8 cellular contexts compared by ENCODE assay signal in the genomic region with DNA sequence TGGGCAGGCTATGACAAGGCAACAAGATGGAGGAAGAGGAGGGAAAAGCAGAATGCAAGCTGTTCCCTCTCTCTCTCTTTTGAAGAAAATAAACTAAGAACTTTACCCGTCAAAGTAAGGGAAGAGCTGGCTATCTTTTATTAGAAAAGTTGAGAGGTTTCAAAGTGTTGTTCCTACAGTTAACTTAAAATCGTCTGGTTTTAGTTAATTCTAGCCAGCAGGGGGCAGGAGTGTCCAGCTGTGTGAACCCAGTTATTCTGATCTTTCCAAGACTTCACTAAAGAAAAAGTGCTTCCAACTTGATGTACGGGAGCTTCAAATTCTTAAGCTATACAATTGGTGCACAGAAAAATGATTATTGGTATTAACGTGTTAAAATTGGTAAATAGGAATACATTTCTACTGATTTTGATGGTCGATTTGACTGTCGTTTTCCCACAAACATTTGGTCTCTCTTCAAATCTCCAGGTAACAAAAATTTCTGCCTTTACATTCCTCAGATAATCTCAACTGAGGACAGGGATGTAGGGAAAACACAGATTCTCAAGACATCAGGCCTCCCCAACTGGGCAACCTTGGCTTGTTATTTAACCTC. TPM values are rescaled to one million over a fixed set of nuclear protein-coding genes. Genes with fewer than 3 reads are reported as not detected.
A peak's percentile ranks its signal among the peaks of the same experiment; 100 is the strongest.
DNase-seq lines count a peak whose midpoint lies in the region; ATAC-seq, FAIRE-seq and TF ChIP-seq lines count a peak whose summit lies in the region.

No MANE protein-coding gene starts in this region.

- H3K9me3 Mint-ChIP-seq in WTC11 (peaks cover 24% of the 10 kb centered on the region), endodermal cell (peaks cover 22% of the 10 kb centered on the region)

- H3K36me3 Mint-ChIP-seq in WTC11, result no peaks in the 10 kb centered on the region
- no peaks in the 10 kb centered on the region for H3K36me3 Mint-ChIP-seq in endodermal cell (ENCODE audit: low read depth)

- no peak for TF ChIP-seq EP300 in A549 (IDR thresholded peaks at IDR 0.05)
- no peak for TF ChIP-seq EP300 in tibial nerve (IDR thresholded peaks at IDR 0.05)

- POLR2A ChIA-PET in A549 (lab: Yijun Ruan, JAX), result no interaction called here
- POLR2A ChIA-PET in WTC11 (lab: Charles Lee), result interaction anchor here (0.6 kb wide), 1 partner anchor 333 kb away, joined by 3 read pairs; no protein-coding TSS in a partner anchor

- H3K4me3 ChIP-seq in A549 (no peak overlapping the region), endodermal cell (ENCODE audit: low read length) (no peak overlapping the region), tibial nerve (no peak overlapping the region)

- FAIRE-seq in A549 (lab: Jason Lieb, UNC), result peak; percentile 68

- H3K27ac Mint-ChIP-seq in WTC11, result no peak overlapping the region
- peak overlapping the region; percentile 44 for H3K27ac Mint-ChIP-seq in endodermal cell

- H3K4me3 Mint-ChIP-seq in WTC11 (no peak overlapping the region), endodermal cell (no peak overlapping the region)

- WGBS in A549 (ENCODE audit: missing lambda C conversion rate), result 10% methylated on average over 6 of the region's 6 CpGs
- WGBS in endodermal cell (ENCODE audit: insufficient coverage in 1 of 2, insufficient read length in 1 of 2), 2 experiments, result 23 to 40% methylated on average over 5 to 6 of the region's 6 CpGs
- WGBS in tibial nerve, 2 donors, result 10 to 16% methylated on average over 6 of the region's 6 CpGs

- H3K9me3 ChIP-seq in A549, result peaks cover 18% of the 10 kb centered on the region; the same call in 2 of the 3 replicates
- peaks cover 11% of the 10 kb centered on the region for H3K9me3 ChIP-seq in endodermal cell (ENCODE audit: control insufficient read depth, low read length)
- peaks cover 0 to 25% (median 6%) of the 10 kb centered on the region in 4 donors for H3K9me3 ChIP-seq in tibial nerve

- CTCF ChIA-PET in A549 (lab: Yijun Ruan, JAX) (interaction anchor here (0.6 to 5.7 kb wide), 54 partner anchors 9 to 637 kb away, joined by 3 to 125 read pairs (median 4); partner anchors contain the start of genes MON2 and PPM1H), WTC11 (lab: Charles Lee) (interaction anchor here (0.6 to 1.7 kb wide), 18 partner anchors 10 to 657 kb away, joined by 3 to 18 read pairs (median 4); partner anchors contain the start of gene MON2)

- H3K27me3 ChIP-seq in endodermal cell (ENCODE audit: control insufficient read depth, insufficient read depth, low read length, poor library complexity, severe bottlenecking) (peaks cover 28% of the 10 kb centered on the region), tibial nerve (peaks cover 0 to 17% of the 10 kb centered on the region in 2 donors)

- TF ChIP-seq CTCF in A549 (IDR thresholded peaks at IDR 0.05) (peak; percentile 88), WTC11 (IDR thresholded peaks at IDR 0.05) (no peak; the same call in 1 of the 2 replicates), endodermal cell (conservative IDR thresholded peaks at IDR 0.05) (peak; percentile 83), tibial nerve (IDR thresholded peaks at IDR 0.05) (peak; percentile 36 to 71 (median 45))

- peak overlapping the region; percentile 24; the same call in 2 of the 3 replicates for H3K4me2 ChIP-seq in A549

- ATAC-seq in A549, result peak in 1 of 2 experiments; percentile 34; a peak in 2 of 6 replicates
- no peak for ATAC-seq in WTC11
- ATAC-seq in GM19324 (IDR thresholded peaks at IDR 0.05; ENCODE audit: low FRiP score, unreplicated experiment), result no peak

- TF ChIP-seq POLR2A in A549 (IDR thresholded peaks at IDR 0.05; ENCODE audit: low read length), result no peak
- no peak for TF ChIP-seq POLR2A in tibial nerve (IDR thresholded peaks at IDR 0.05)

- H3K27me3 Mint-ChIP-seq in WTC11 (ENCODE audit: low read depth) (peaks cover 44% of the 10 kb centered on the region), endodermal cell (ENCODE audit: insufficient read depth) (peaks cover 43% of the 10 kb centered on the region)

- H3K4me1 ChIP-seq in A549 (0 out of 3 replicates have a peak, but pooled peaks cover 3% of the 10 kb centered on the region), endodermal cell (ENCODE audit: control insufficient read depth, insufficient read depth, low read length) (peaks cover 2% of the 10 kb centered on the region), tibial nerve (peaks cover 0 to 19% (median 6%) of the 10 kb centered on the region in 4 donors)

- H3K27ac ChIP-seq in A549 (peak overlapping the region in 1 of 2 experiments; percentile 15; a peak in 1 of 6 replicates), endodermal cell (ENCODE audit: low read depth, low read length) (no peak overlapping the region), tibial nerve (no peak overlapping the region)

- H3K36me3 ChIP-seq in endodermal cell (ENCODE audit: control insufficient read depth, insufficient read depth, low read length), result no peaks in the 10 kb centered on the region
- H3K36me3 ChIP-seq in tibial nerve, result no peaks in the 10 kb centered on the region

- no peak overlapping the region for H3K9ac ChIP-seq in endodermal cell (ENCODE audit: extremely low read depth, low read length, poor library complexity, severe bottlenecking)

- peak; percentile 41 to 69 for DNase-seq in A549 (ENCODE audit: low read depth in 1 of 2, low spot score in 1 of 2)
- peak; percentile 70 for DNase-seq in ELR (ENCODE audit: low read depth)
- DNase-seq in NCI-H146 (lab: John Stamatoyannopoulos, UW), result peak; percentile 41
- DNase-seq in WTC11 (ENCODE audit: low spot score), result peak; percentile 56
- DNase-seq in endodermal cell, result peak; percentile 87
- peak; percentile 57 for DNase-seq in myocyte (ENCODE audit: low read depth)
- DNase-seq in tibial nerve (ENCODE audit: low spot score in 2 of 2), result peak in 1 of 2 donors; percentile 76

- TF ChIP-seq RAD21 in A549 (conservative IDR thresholded peaks at IDR 0.05 in 1 of 2, IDR thresholded peaks at IDR 0.05 in 1 of 2), result peak; percentile 85 to 89

- H3K4me1 Mint-ChIP-seq in WTC11 (peaks cover 16% of the 10 kb centered on the region), endodermal cell (peaks cover 10% of the 10 kb centered on the region)

TF ChIP-seq in A549, 52 proteins besides CTCF, POLR2A, EP300 and RAD21:
- TF ChIP-seq SREBF2 (IDR thresholded peaks at IDR 0.05) (no peak), SMC3 (IDR thresholded peaks at IDR 0.05) (peak; percentile 81)

TF ChIP-seq in WTC11, 78 proteins besides CTCF, POLR2A, EP300 and RAD21 (continues in another document):
- TF ChIP-seq CREM (CRISPR knock-in tag; IDR thresholded peaks at IDR 0.05) (no peak), KAT7 (CRISPR knock-in tag; IDR thresholded peaks at IDR 0.05; ENCODE audit: borderline replicate concordance) (no peak), MXD4 (CRISPR knock-in tag; IDR thresholded peaks at IDR 0.05; ENCODE audit: borderline replicate concordance) (no peak), TEAD1 (CRISPR knock-in tag; IDR thresholded peaks at IDR 0.05) (no peak), ZNF219 (CRISPR knock-in tag; IDR thresholded peaks at IDR 0.05; ENCODE audit: borderline replicate concordance) (no peak), ARID4B (CRISPR knock-in tag; IDR thresholded peaks at IDR 0.05; ENCODE audit: borderline replicate concordance) (no peak), RORB (CRISPR knock-in tag; IDR thresholded peaks at IDR 0.05) (no peak), HMGA2 (CRISPR knock-in tag; IDR thresholded peaks at IDR 0.05) (no peak), NFATC4 (CRISPR knock-in tag; IDR thresholded peaks at IDR 0.05) (no peak), ZNF416 (CRISPR knock-in tag; IDR thresholded peaks at IDR 0.05) (no peak), RELA (CRISPR knock-in tag; IDR thresholded peaks at IDR 0.05; ENCODE audit: borderline replicate concordance) (no peak)

RNA-seq across cellular contexts. Expression of gene MON2, which starts 28.4 kb away (rescaled TPM):
- polyA plus RNA-seq in A549 (2011; rRNA removed), result 27.7 and 52.7 TPM in 2 replicates
- 3.4 and 3.6 TPM in 2 replicates for polyA plus RNA-seq in A549 (2012; cell fraction: cytosol; rRNA removed)
- polyA plus RNA-seq in A549 (2012; cell fraction: nucleus; rRNA removed), result 7.6 and 13.7 TPM in 2 replicates
- 17.1 to 18.9 TPM (median 18.8 TPM) in 3 replicates for polyA plus RNA-seq in A549 (2017; fragmentation: RNase III; extraction: RNeasy Plus Mini Kit Qiagen cat#74134 plus additional on column Dnase treatment)
- polyA minus RNA-seq in A549 (2011; rRNA and poly(A)+ RNA removed), result 34.1 and 39.4 TPM in 2 replicates
- 25.8 to 30.9 TPM (median 30.8 TPM) in 3 replicates for total RNA-seq in WTC11 (2021)
- 10 to 100 TPM; 30.3 to 43.3 TPM for total RNA-seq in endodermal cell
- 25.6 TPM for polyA plus RNA-seq in endodermal cell (2013, experiment 1 of 2)
- 24.7 TPM for polyA plus RNA-seq in endodermal cell (2013, experiment 2 of 2)
- total RNA-seq in myocyte, result 17.3 and 21.3 TPM in 2 replicates
- polyA plus RNA-seq in myocyte (2012), result 12.9 TPM
- 100 to 1,000 TPM in 3 of 4 donors, 10 to 100 TPM in 1; 70.2 to 134 (median 111) TPM for total RNA-seq in tibial nerve

Comparison
In these comparisons a context has a peak if more than half of its experiments do, and no peak if none do; other contexts are left out.
1. Of the 8 proteins assayed by ChIP-seq in both WTC11 and A549: peak only in WTC11: none; only in A549: CTCF; in both: none; in neither: 7.